Comparison of ENCODE assay signal across 36 cellular contexts in genomic region chr19:3310280-3310679, GRCh38.
"Had no signal": no experiment of that assay in that cellular context is flagged by ENCODE, and none has a peak within 500 bp of the region (broad histone marks: within the 10 kb centered on the region; RNA-seq: fewer than 3 reads in every experiment).

No MANE protein-coding gene starts in this region.

- FAIRE-seq: astrocyte, TTC549 had no signal

- H3K4me1 Mint-ChIP-seq: activated CD4-positive, alpha-beta T cell treated with anti-CD3 and anti-CD28 coated beads, Interleukin-2, amount 10 ng/mL, durations not matched to agents 24 days and 14 days; activated naive CD8-positive, alpha-beta T cell treated with anti-CD3 and anti-CD28 coated beads for 36 hours; activated T-helper 17 cell treated with anti-CD3 and anti-CD28 coated beads, Interleukin-2, amount 50 U/mL, for 72 hours had no signal

- H3K27ac ChIP-seq: adrenal gland, body of pancreas, brain microvascular endothelial cell, breast epithelium, VCaP had no signal

- H3K9me3 Mint-ChIP-seq: activated CD4-positive, alpha-beta memory T cell treated with anti-CD3 and anti-CD28 coated beads for 36 hours; activated CD4-positive, alpha-beta T cell treated with anti-CD3 and anti-CD28 coated beads, Interleukin-2, amount 10 ng/mL, durations not matched to agents 24 days and 14 days; activated CD8-positive, alpha-beta T cell treated with anti-CD3 and anti-CD28 coated beads for 36 hours; activated naive CD4-positive, alpha-beta T cell treated with anti-CD3 and anti-CD28 coated beads for 36 hours; activated T-cell treated with anti-CD3 and anti-CD28 coated beads, Interleukin-2, amount 50 U/mL, for 4 hours; activated T-cell treated with anti-CD3 and anti-CD28 coated beads, Interleukin-2, amount 50 U/mL, for 72 hours; activated T-helper 1 cell treated with anti-CD3 and anti-CD28 coated beads, Interleukin-12 subunit alpha, Interleukin-12 subunit beta, Interleukin-2, Interleukin-4 antibody, amounts not matched to agents 30 ng/mL and 10 ng/mL and 1 ng/mL, durations not matched to agents 14 hours and 24 hours and 36 hours; activated T-helper 17 cell treated with anti-CD3 and anti-CD28 coated beads, Interleukin-2, amount 50 U/mL, for 72 hours; T-helper 1 cell treated with Interleukin-12 subunit alpha and Interleukin-12 subunit beta and Interleukin-4 antibody, amounts not matched to agents 30 μg/mL and 1 μg/mL, for 36 hours; T-helper 2 cell treated with Interferon-gamma antibody and Interleukin-4, amounts not matched to agents 5 μg/mL and 100 μg/mL, for 36 hours had no signal

- H3K4me3 Mint-ChIP-seq: activated CD4-positive, alpha-beta memory T cell treated with anti-CD3 and anti-CD28 coated beads for 36 hours; activated CD4-positive, alpha-beta T cell treated with anti-CD3 and anti-CD28 coated beads, Interleukin-2, amount 10 ng/mL, durations not matched to agents 24 days and 14 days; activated CD8-positive, alpha-beta T cell treated with anti-CD3 and anti-CD28 coated beads for 36 hours; activated naive CD4-positive, alpha-beta T cell treated with anti-CD3 and anti-CD28 coated beads for 36 hours; activated naive CD8-positive, alpha-beta T cell treated with anti-CD3 and anti-CD28 coated beads for 36 hours; activated T-cell treated with anti-CD3 and anti-CD28 coated beads, Interleukin-2, amount 50 U/mL, for 4 hours; activated T-cell treated with anti-CD3 and anti-CD28 coated beads, Interleukin-2, amount 50 U/mL, for 72 hours; activated T-helper 1 cell treated with anti-CD3 and anti-CD28 coated beads, Interleukin-12 subunit alpha, Interleukin-12 subunit beta, Interleukin-2, Interleukin-4 antibody, amounts not matched to agents 30 ng/mL and 10 ng/mL and 1 ng/mL, durations not matched to agents 14 hours and 24 hours and 36 hours; activated T-helper 17 cell treated with anti-CD3 and anti-CD28 coated beads, Interleukin-2, amount 50 U/mL, for 72 hours; T-helper 1 cell treated with Interleukin-12 subunit alpha and Interleukin-12 subunit beta and Interleukin-4 antibody, amounts not matched to agents 30 μg/mL and 1 μg/mL, for 36 hours; T-helper 2 cell treated with Interferon-gamma antibody and Interleukin-4, amounts not matched to agents 5 μg/mL and 100 μg/mL, for 36 hours had no signal

- H3K36me3 ChIP-seq: adrenal gland, brain microvascular endothelial cell, breast epithelium had no signal

- H3K4me1 ChIP-seq: adrenal gland, breast epithelium had no signal

- H3K27ac Mint-ChIP-seq: activated CD4-positive, alpha-beta memory T cell treated with anti-CD3 and anti-CD28 coated beads for 36 hours; activated CD4-positive, alpha-beta T cell treated with anti-CD3 and anti-CD28 coated beads, Interleukin-2, amount 10 ng/mL, durations not matched to agents 24 days and 14 days; activated CD8-positive, alpha-beta T cell treated with anti-CD3 and anti-CD28 coated beads for 36 hours; activated naive CD4-positive, alpha-beta T cell treated with anti-CD3 and anti-CD28 coated beads for 36 hours; activated naive CD8-positive, alpha-beta T cell treated with anti-CD3 and anti-CD28 coated beads for 36 hours; activated T-cell treated with anti-CD3 and anti-CD28 coated beads, Interleukin-2, amount 50 U/mL, for 72 hours; activated T-helper 1 cell treated with anti-CD3 and anti-CD28 coated beads, Interleukin-12 subunit alpha, Interleukin-12 subunit beta, Interleukin-2, Interleukin-4 antibody, amounts not matched to agents 30 ng/mL and 10 ng/mL and 1 ng/mL, durations not matched to agents 14 hours and 24 hours and 36 hours; activated T-helper 17 cell treated with anti-CD3 and anti-CD28 coated beads, Interleukin-2, amount 50 U/mL, for 72 hours; T-helper 1 cell treated with Interleukin-12 subunit alpha and Interleukin-12 subunit beta and Interleukin-4 antibody, amounts not matched to agents 30 μg/mL and 1 μg/mL, for 36 hours; T-helper 2 cell treated with Interferon-gamma antibody and Interleukin-4, amounts not matched to agents 5 μg/mL and 100 μg/mL, for 36 hours had no signal

- ATAC-seq: activated CD4-positive, CD25-positive, alpha-beta regulatory T cell treated with anti-CD3 and anti-CD28 coated beads, Interleukin-2, amount 50 U/mL, for 24 hours; activated CD8-positive, alpha-beta T cell treated with anti-CD3 and anti-CD28 coated beads for 36 hours; activated T-cell treated with anti-CD3 and anti-CD28 coated beads, Interleukin-2, amount 50 U/mL, for 4 hours; activated T-cell treated with anti-CD3 and anti-CD28 coated beads, Interleukin-2, amount 50 U/mL, for 72 hours; activated T-helper 17 cell treated with anti-CD3 and anti-CD28 coated beads, Interleukin-2, amount 50 U/mL, for 72 hours; body of pancreas had no signal

- H3K4me3 ChIP-seq: adrenal gland, body of pancreas, breast epithelium had no signal

- H3K36me3 Mint-ChIP-seq: activated CD4-positive, alpha-beta memory T cell treated with anti-CD3 and anti-CD28 coated beads for 36 hours; activated naive CD8-positive, alpha-beta T cell treated with anti-CD3 and anti-CD28 coated beads for 36 hours had no signal

- DNase-seq: activated CD4-positive, alpha-beta memory T cell treated with anti-CD3 and anti-CD28 coated beads for 36 hours; activated CD4-positive, alpha-beta T cell treated with anti-CD3 and anti-CD28 coated beads for 4 hours; activated CD4-positive, alpha-beta T cell treated with anti-CD3 and anti-CD28 coated beads, Interleukin-2, amount 10 ng/mL, durations not matched to agents 24 days and 14 days; activated CD4-positive, alpha-beta T cell treated with anti-CD3 and anti-CD28 coated beads, Interleukin-2, amount 50 U/mL, for 1 hour; activated CD4-positive, alpha-beta T cell treated with anti-CD3 and anti-CD28 coated beads, Interleukin-2, amount 50 U/mL, for 4 hours; activated CD4-positive, CD25-positive, alpha-beta regulatory T cell; activated CD8-positive, alpha-beta memory T cell treated with anti-CD3 and anti-CD28 coated beads, Interleukin-2, amount 50 U/mL, for 4 hours; activated CD8-positive, alpha-beta T cell treated with anti-CD3 and anti-CD28 coated beads for 36 hours; activated effector memory CD4-positive, alpha-beta T cell treated with anti-CD3 and anti-CD28 coated beads, Interleukin-2, amount 50 U/mL, for 16 hours; activated gamma-delta T cell treated with Interleukin-2 at 50 U/mL for 16 hours; activated naive CD4-positive, alpha-beta T cell; activated naive CD4-positive, alpha-beta T cell treated with anti-CD3 and anti-CD28 coated beads for 36 hours; activated naive CD4-positive, alpha-beta T cell treated with anti-CD3 and anti-CD28 coated beads, Interleukin-2, amount 50 U/mL, for 16 hours; activated naive CD8-positive, alpha-beta T cell treated with anti-CD3 and anti-CD28 coated beads for 36 hours; activated T-cell treated with anti-CD3 and anti-CD28 coated beads for 4 hours; activated T-cell treated with anti-CD3 and anti-CD28 coated beads, Interleukin-2, amount 50 U/mL, for 1 hour; activated T-cell treated with anti-CD3 and anti-CD28 coated beads, Interleukin-2, amount 50 U/mL, for 4 hours; activated T-cell treated with anti-CD3 and anti-CD28 coated beads, Interleukin-2, amount 50 U/mL, for 72 hours; adrenal gland; amniotic stem cell; aorta; body of pancreas; brain microvascular endothelial cell; central memory CD4-positive, alpha-beta T cell; T-helper 1 cell; T-helper 2 cell; T-helper 9 cell had no signal

- H3K9me3 ChIP-seq: adrenal gland, body of pancreas, breast epithelium had no signal
